Comparison of ENCODE assay signal across 8 cellular contexts in the genomic region with DNA sequence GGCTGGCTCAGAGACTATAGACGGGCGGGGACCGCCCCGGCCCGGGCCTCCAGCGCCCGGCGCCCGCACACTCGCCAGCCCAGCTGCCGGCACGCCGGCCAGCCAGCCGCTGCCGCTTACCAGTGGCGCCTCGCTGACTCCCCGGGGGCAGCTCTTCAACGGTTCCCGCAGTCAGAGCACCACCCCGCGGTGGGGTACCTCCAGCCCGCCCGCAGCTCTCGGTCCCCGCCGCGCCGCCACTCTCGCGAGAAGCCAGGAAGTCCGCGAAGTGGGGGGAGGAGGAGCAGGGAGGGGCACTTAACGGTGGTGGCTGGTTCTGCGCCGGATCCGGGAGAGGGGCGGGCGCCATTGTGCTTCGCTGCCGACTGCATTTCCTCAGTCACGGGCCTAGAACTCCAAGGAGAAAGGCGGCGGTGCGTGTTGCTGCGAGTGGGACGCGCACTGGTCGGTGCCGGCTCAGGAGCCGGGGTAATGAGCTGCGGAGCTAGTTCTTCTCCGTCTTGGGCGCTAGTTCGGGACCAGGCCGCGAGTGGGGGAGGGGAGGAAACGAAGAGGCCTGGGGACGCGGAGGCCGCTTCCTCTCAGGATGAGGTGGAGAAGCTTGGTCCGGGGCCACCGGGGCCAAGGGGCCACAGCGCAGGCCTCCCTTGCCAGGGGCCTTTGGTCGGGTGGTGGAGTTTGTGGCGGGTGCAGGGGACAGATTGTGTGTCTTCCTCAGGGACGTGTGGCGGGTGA. TPM values are rescaled to one million over a fixed set of nuclear protein-coding genes. Genes with fewer than 3 reads are reported as not detected.
DNase-seq lines count a peak whose midpoint lies in the region; ATAC-seq and TF ChIP-seq lines count a peak whose summit lies in the region.

A gene with protein sequence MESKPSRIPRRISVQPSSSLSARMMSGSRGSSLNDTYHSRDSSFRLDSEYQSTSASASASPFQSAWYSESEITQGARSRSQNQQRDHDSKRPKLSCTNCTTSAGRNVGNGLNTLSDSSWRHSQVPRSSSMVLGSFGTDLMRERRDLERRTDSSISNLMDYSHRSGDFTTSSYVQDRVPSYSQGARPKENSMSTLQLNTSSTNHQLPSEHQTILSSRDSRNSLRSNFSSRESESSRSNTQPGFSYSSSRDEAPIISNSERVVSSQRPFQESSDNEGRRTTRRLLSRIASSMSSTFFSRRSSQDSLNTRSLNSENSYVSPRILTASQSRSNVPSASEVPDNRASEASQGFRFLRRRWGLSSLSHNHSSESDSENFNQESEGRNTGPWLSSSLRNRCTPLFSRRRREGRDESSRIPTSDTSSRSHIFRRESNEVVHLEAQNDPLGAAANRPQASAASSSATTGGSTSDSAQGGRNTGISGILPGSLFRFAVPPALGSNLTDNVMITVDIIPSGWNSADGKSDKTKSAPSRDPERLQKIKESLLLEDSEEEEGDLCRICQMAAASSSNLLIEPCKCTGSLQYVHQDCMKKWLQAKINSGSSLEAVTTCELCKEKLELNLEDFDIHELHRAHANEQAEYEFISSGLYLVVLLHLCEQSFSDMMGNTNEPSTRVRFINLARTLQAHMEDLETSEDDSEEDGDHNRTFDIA (plus strand): TSS at position 313 of the 735 bp plus-strand sequence. CDS start 16,517 bp downstream, outside the sequence.

- H3K4me3 ChIP-seq in endodermal cell (ENCODE audit: low read length) = peak within 1 kb of the TSS; percentile 100
- H3K4me3 ChIP-seq in mesodermal cell (ENCODE audit: extremely low read depth, insufficient read depth, low read length, poor library complexity, severe bottlenecking) = peak within 1 kb of the TSS; percentile 96

- CTCF ChIA-PET in activated CD8-positive, alpha-beta memory T cell treated with anti-CD3 and anti-CD28 coated beads, Interleukin-2, amount 10 ng/mL, durations not matched to agents 7 days and 5 days (lab: Charles Lee) = interaction anchor here (0.9 to 1.8 kb wide), 8 partner anchors 9 to 426 kb away, joined by 3 to 9 read pairs (median 4); a partner anchor contains a TSS

- H3K36me3 ChIP-seq in endodermal cell (ENCODE audit: control insufficient read depth, insufficient read depth, low read length) (peaks cover 37% of the 10 kb centered on the region), mesodermal cell (ENCODE audit: control insufficient read depth, insufficient read depth, low read length) (peaks cover 35% of the 10 kb centered on the region)

- peaks cover 46% of the 10 kb centered on the region for H3K36me3 Mint-ChIP-seq in activated CD8-positive, alpha-beta memory T cell treated with anti-CD3 and anti-CD28 coated beads, Interleukin-2, amount 10 ng/mL, durations not matched to agents 7 days and 5 days
- H3K36me3 Mint-ChIP-seq in endodermal cell (ENCODE audit: low read depth) = peaks cover 32% of the 10 kb centered on the region

- DNase-seq in Caki2 (ENCODE audit: low read depth) (peak; percentile 97), HUDEP-2 (lab: John Stamatoyannopoulos, UW; ENCODE audit: unreplicated experiment in 76 of 76) (peak; percentile 39 to 98 (median 94)), NOMO-1 treated with dmso at 0.1 percent for 144 hours (lab: John Stamatoyannopoulos, UW; ENCODE audit: unreplicated experiment) (peak; percentile 97), endodermal cell (peak; percentile 99)
- DNase-seq in activated CD8-positive, alpha-beta memory T cell treated with anti-CD3 and anti-CD28 coated beads, Interleukin-2, amount 10 ng/mL, durations not matched to agents 7 days and 5 days = peak; percentile 97
- DNase-seq in stimulated activated CD8-positive, alpha-beta memory T cell treated with anti-CD3 and anti-CD28 coated beads, Interleukin-15, amount 100 ng/mL, for 4 hours (ENCODE audit: low read depth in 2 of 2) = peak; percentile 93 to 94

- H3K4me1 ChIP-seq in endodermal cell (ENCODE audit: control insufficient read depth, insufficient read depth, low read length) = peaks cover 12% of the 10 kb centered on the region
- H3K4me1 ChIP-seq in mesodermal cell (ENCODE audit: control insufficient read depth, insufficient read depth, low read length, poor library complexity, severe bottlenecking) = no peaks in the 10 kb centered on the region

- in situ Hi-C loops in Caki2 (cut with HindIII; ENCODE audit: low pct_unique_long_range_greater_than_20kb, low sequenced_read_pairs) = loop anchor here (25.0 kb wide), 1 partner anchor 100 kb away; a partner anchor contains a TSS

- no peaks in the 10 kb centered on the region for H3K27me3 ChIP-seq in endodermal cell (ENCODE audit: control insufficient read depth, insufficient read depth, low read length, poor library complexity, severe bottlenecking)

- WGBS in endodermal cell (ENCODE audit: insufficient coverage in 1 of 2, insufficient read length in 1 of 2), 2 experiments = 0% methylated on average over 22 to 68 of the region's 68 CpGs
- 0 to 1% methylated on average over 43 to 58 of the region's 68 CpGs for WGBS in mesodermal cell (ENCODE audit: insufficient coverage in 2 of 2), 2 experiments

- no peaks in the 10 kb centered on the region for H3K9me3 Mint-ChIP-seq in activated CD8-positive, alpha-beta memory T cell treated with anti-CD3 and anti-CD28 coated beads, Interleukin-2, amount 10 ng/mL, durations not matched to agents 7 days and 5 days (ENCODE audit: low read depth)
- H3K9me3 Mint-ChIP-seq in endodermal cell = no peaks in the 10 kb centered on the region

- no peaks in the 10 kb centered on the region for H3K27me3 Mint-ChIP-seq in activated CD8-positive, alpha-beta memory T cell treated with anti-CD3 and anti-CD28 coated beads, Interleukin-2, amount 10 ng/mL, durations not matched to agents 7 days and 5 days
- H3K27me3 Mint-ChIP-seq in endodermal cell (ENCODE audit: insufficient read depth) = no peaks in the 10 kb centered on the region

- H3K27ac Mint-ChIP-seq in activated CD8-positive, alpha-beta memory T cell treated with anti-CD3 and anti-CD28 coated beads, Interleukin-2, amount 10 ng/mL, durations not matched to agents 7 days and 5 days = peak within 1 kb of the TSS; percentile 99
- H3K27ac Mint-ChIP-seq in endodermal cell = peak within 1 kb of the TSS; percentile 100

- peak within 1 kb of the TSS; percentile 98 for H3K4me3 Mint-ChIP-seq in activated CD8-positive, alpha-beta memory T cell treated with anti-CD3 and anti-CD28 coated beads, Interleukin-2, amount 10 ng/mL, durations not matched to agents 7 days and 5 days
- peak within 1 kb of the TSS; percentile 100 for H3K4me3 Mint-ChIP-seq in endodermal cell

- H3K27ac ChIP-seq in endodermal cell (ENCODE audit: low read depth, low read length) (peak within 1 kb of the TSS; percentile 99), mesodermal cell (ENCODE audit: low read depth, low read length, severe bottlenecking) (peak within 1 kb of the TSS; percentile 99)

- ATAC-seq in GM21381 (IDR thresholded peaks at IDR 0.05; ENCODE audit: unreplicated experiment) = peak; percentile 94
- ATAC-seq in activated CD8-positive, alpha-beta memory T cell treated with anti-CD3 and anti-CD28 coated beads, Interleukin-2, amount 10 ng/mL, durations not matched to agents 7 days and 5 days = peak; percentile 94

- no peaks in the 10 kb centered on the region for H3K9me3 ChIP-seq in endodermal cell (ENCODE audit: control insufficient read depth, low read length)
- no peaks in the 10 kb centered on the region for H3K9me3 ChIP-seq in mesodermal cell (ENCODE audit: control insufficient read depth, low read length)

- peak within 1 kb of the TSS; percentile 99 for H3K9ac ChIP-seq in endodermal cell (ENCODE audit: extremely low read depth, low read length, poor library complexity, severe bottlenecking)

- TF ChIP-seq CTCF in endodermal cell (conservative IDR thresholded peaks at IDR 0.05) = peak; percentile 72

- H3K4me1 Mint-ChIP-seq in activated CD8-positive, alpha-beta memory T cell treated with anti-CD3 and anti-CD28 coated beads, Interleukin-2, amount 10 ng/mL, durations not matched to agents 7 days and 5 days = peaks cover 47% of the 10 kb centered on the region
- H3K4me1 Mint-ChIP-seq in endodermal cell = peaks cover 31% of the 10 kb centered on the region

RNA-seq across cellular contexts. Expression of the gene that starts here (rescaled TPM):
- 62.0 and 74.2 TPM in 2 replicates for total RNA-seq in Caki2 (2014; rRNA removed; shearing (Covaris generic); ENCODE audit: low replicate concordance)
- total RNA-seq in activated CD8-positive, alpha-beta memory T cell treated with anti-CD3 and anti-CD28 coated beads, Interleukin-2, amount 10 ng/mL, durations not matched to agents 7 days and 5 days = 10 to 100 TPM; 80.7 to 84.3 TPM
- total RNA-seq in endodermal cell = 100 to 1,000 TPM; 105 to 125 TPM
- polyA plus RNA-seq in endodermal cell (2013, experiment 1 of 2) = 148 TPM
- polyA plus RNA-seq in endodermal cell (2013, experiment 2 of 2) = 143 TPM
- polyA plus RNA-seq in mesodermal cell (2013, experiment 1 of 2) = 141 TPM
- polyA plus RNA-seq in mesodermal cell (2013, experiment 2 of 2) = 149 TPM

Comparison
In these comparisons a context has a peak if more than half of its experiments do, and no peak if none do; other contexts are left out.
1. Peak in every context shown above with its lines: DNase-seq, ATAC-seq, H3K4me3 ChIP-seq and H3K27ac ChIP-seq.